Comparison of ENCODE assay signal across 17 cellular contexts in the genomic region with DNA sequence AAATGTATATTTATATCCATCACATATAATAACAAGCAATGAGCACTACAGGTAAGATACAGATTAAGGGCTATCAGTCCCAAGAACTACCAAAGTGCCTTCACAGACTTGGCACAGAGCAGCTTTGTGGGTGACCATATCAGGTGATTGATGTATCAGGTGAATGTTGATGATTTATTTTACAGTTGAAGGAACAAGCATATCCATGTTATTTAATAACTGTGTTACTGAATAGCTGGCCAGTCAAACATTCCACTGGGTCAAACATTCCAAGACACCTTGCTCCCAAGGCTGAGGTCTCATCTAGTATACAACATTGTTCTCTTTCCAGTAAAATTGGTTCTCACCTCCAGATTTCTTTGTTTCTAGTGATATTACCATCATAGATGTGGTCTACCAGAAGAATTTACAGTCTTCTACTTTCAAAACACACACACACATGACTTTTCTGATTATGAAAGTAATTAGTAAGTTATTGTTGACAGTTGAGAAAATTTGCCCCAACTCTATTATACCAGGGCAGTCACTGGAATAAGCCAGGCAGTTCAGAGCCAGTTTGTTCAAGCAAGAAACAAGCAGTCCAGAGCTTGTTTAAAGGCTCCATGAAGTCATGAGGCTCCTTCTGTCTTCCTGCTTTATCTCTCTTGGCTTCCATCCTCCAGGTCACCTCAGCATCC.
DNase-seq lines count a peak whose midpoint lies in the region; ATAC-seq and FAIRE-seq lines count a peak whose summit lies in the region.
"Had no signal": no experiment of that assay in that cellular context is flagged by ENCODE, and none has a peak within 500 bp of the region (broad histone marks: within the 10 kb centered on the region; RNA-seq: fewer than 3 reads in every experiment).

No MANE protein-coding gene starts in this region.

- no peaks in the 10 kb centered on the region for H3K27me3 Mint-ChIP-seq in stimulated activated memory B cell treated with anti-CD40 and anti-IgM and Interleukin-4, amounts not matched to agents 10 μg/mL and 1 μg/mL and 100 μg/mL, for 72 hours

- H3K36me3 Mint-ChIP-seq in stimulated activated memory B cell treated with anti-CD40 and anti-IgM and Interleukin-4, amounts not matched to agents 10 μg/mL and 1 μg/mL and 100 μg/mL, for 72 hours = no peaks in the 10 kb centered on the region
- H3K36me3 Mint-ChIP-seq: CD8-positive, alpha-beta memory T cell had no signal

- H3K4me1 Mint-ChIP-seq in stimulated activated memory B cell treated with anti-CD40 and anti-IgM and Interleukin-4, amounts not matched to agents 10 μg/mL and 1 μg/mL and 100 μg/mL, for 72 hours = no peaks in the 10 kb centered on the region

- H3K27ac Mint-ChIP-seq in stimulated activated memory B cell treated with anti-CD40 and anti-IgM and Interleukin-4, amounts not matched to agents 10 μg/mL and 1 μg/mL and 100 μg/mL, for 72 hours = no peak overlapping the region
- H3K27ac Mint-ChIP-seq: CD8-positive, alpha-beta memory T cell had no signal

- peak; percentile 26 for FAIRE-seq in GM18507 (lab: Jason Lieb, UNC)
- FAIRE-seq: A549, colon, GM12878 had no signal

- no peak overlapping the region for H3K4me3 Mint-ChIP-seq in stimulated activated memory B cell treated with anti-CD40 and anti-IgM and Interleukin-4, amounts not matched to agents 10 μg/mL and 1 μg/mL and 100 μg/mL, for 72 hours
- H3K4me3 Mint-ChIP-seq: CD8-positive, alpha-beta memory T cell had no signal

- ATAC-seq in GM19452 (IDR thresholded peaks at IDR 0.05; ENCODE audit: unreplicated experiment) (peak; percentile 93), HG02763 (IDR thresholded peaks at IDR 0.05; ENCODE audit: unreplicated experiment) (peak; percentile 79), HG03460 (IDR thresholded peaks at IDR 0.05; ENCODE audit: unreplicated experiment) (peak; percentile 85), HG03045 (IDR thresholded peaks at IDR 0.05; ENCODE audit: unreplicated experiment) (no peak)
- no peak for ATAC-seq in stimulated activated memory B cell treated with anti-CD40 and anti-IgM and Interleukin-4, amounts not matched to agents 10 μg/mL and 1 μg/mL and 100 μg/mL, for 72 hours
- ATAC-seq: A549, GM12878, heart right ventricle had no signal

- DNase-seq in GM18507 (ENCODE audit: extremely low spot score, insufficient read length, low read depth) (no peak), AG20443 (ENCODE audit: low spot score) (no peak)
- DNase-seq in activated T-cell treated with anti-CD3 and anti-CD28 coated beads, Interleukin-2, amount 50 U/mL, for 48 hours = no peak
- DNase-seq: adrenal gland; CD8-positive, alpha-beta memory T cell; heart right ventricle; SIG-M5; spleen; stomach had no signal

- peaks cover 3% of the 10 kb centered on the region for H3K9me3 Mint-ChIP-seq in stimulated activated memory B cell treated with anti-CD40 and anti-IgM and Interleukin-4, amounts not matched to agents 10 μg/mL and 1 μg/mL and 100 μg/mL, for 72 hours

Comparison
In these comparisons a context has a peak if more than half of its experiments do, and no peak if none do; other contexts are left out.
1. ATAC-seq: peak in GM19452 (single experiment), HG02763 (single experiment) and HG03460 (single experiment); none in stimulated activated memory B cell treated with anti-CD40 and anti-IgM and Interleukin-4, amounts not matched to agents 10 μg/mL and 1 μg/mL and 100 μg/mL, for 72 hours (single experiment) and HG03045 (single experiment).